ENCODE assay signal across 8 cellular contexts in genomic region chr13:45464687-45465453, GRCh38. TPM values are rescaled to one million over a fixed set of nuclear protein-coding genes. Genes with fewer than 3 reads are reported as not detected.
DNase-seq lines count a peak whose midpoint lies in the region; ATAC-seq, FAIRE-seq and TF ChIP-seq lines count a peak whose summit lies in the region.

A gene with protein sequence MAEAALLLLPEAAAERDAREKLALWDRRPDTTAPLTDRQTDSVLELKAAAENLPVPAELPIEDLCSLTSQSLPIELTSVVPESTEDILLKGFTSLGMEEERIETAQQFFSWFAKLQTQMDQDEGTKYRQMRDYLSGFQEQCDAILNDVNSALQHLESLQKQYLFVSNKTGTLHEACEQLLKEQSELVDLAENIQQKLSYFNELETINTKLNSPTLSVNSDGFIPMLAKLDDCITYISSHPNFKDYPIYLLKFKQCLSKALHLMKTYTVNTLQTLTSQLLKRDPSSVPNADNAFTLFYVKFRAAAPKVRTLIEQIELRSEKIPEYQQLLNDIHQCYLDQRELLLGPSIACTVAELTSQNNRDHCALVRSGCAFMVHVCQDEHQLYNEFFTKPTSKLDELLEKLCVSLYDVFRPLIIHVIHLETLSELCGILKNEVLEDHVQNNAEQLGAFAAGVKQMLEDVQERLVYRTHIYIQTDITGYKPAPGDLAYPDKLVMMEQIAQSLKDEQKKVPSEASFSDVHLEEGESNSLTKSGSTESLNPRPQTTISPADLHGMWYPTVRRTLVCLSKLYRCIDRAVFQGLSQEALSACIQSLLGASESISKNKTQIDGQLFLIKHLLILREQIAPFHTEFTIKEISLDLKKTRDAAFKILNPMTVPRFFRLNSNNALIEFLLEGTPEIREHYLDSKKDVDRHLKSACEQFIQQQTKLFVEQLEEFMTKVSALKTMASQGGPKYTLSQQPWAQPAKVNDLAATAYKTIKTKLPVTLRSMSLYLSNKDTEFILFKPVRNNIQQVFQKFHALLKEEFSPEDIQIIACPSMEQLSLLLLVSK (plus strand): TSS chr13:45464939. CDS start chr13:45465037, 98 bp downstream.

- peaks cover 30% of the 10 kb centered on the region for H3K4me1 Mint-ChIP-seq in WTC11

- DNase-seq in AG08395 (ENCODE audit: low spot score) (peak; percentile 97), NCI-H226 (peak; percentile 94), WTC11 (ENCODE audit: low spot score) (peak; percentile 92), cardiac fibroblast (ENCODE audit: low read depth in 2 of 2) (peak; percentile 98), iPS-NIHi11 (ENCODE audit: low spot score) (peak; percentile 99), small intestine (peak; percentile 99)

- peak within 1 kb of the TSS; percentile 93 to 98 for H3K4me3 ChIP-seq in cardiac fibroblast (replicated peaks in 1 of 2; ENCODE audit: low read depth in 2 of 2, low read length in 2 of 2)
- H3K4me3 ChIP-seq in small intestine (ENCODE audit: low read depth in 1 of 2, low read length in 2 of 2): peak within 1 kb of the TSS; percentile 86 to 92

- FAIRE-seq in small intestine (lab: Jason Lieb, UNC): peak; percentile 90

- H3K4me3 Mint-ChIP-seq in WTC11: peak within 1 kb of the TSS; percentile 90

- H3K27me3 Mint-ChIP-seq in WTC11 (ENCODE audit: low read depth): peaks cover 20% of the 10 kb centered on the region

- 0% methylated on average over 57 to 63 of the region's 63 CpGs for WGBS in small intestine, 3 donors

- POLR2A ChIA-PET in WTC11 (lab: Charles Lee): interaction anchor here (1.8 kb wide), 1 partner anchor 46 kb away, joined by 5 read pairs; the partner anchor contains the start of gene SLC25A30

- ATAC-seq in GM18909 (IDR thresholded peaks at IDR 0.05; ENCODE audit: poor library complexity, unreplicated experiment): peak; percentile 97
- ATAC-seq in HG03175 (IDR thresholded peaks at IDR 0.05; ENCODE audit: unreplicated experiment): peak; percentile 94
- peak; percentile 94 for ATAC-seq in WTC11

- TF ChIP-seq CTCF in WTC11 (IDR thresholded peaks at IDR 0.05) (no peak), cardiac fibroblast (IDR thresholded peaks at IDR 0.05; ENCODE audit: low read depth, low read length) (no peak)

- no peaks in the 10 kb centered on the region for H3K36me3 Mint-ChIP-seq in WTC11

- H3K9me3 ChIP-seq in small intestine (ENCODE audit: control insufficient read depth, low read depth): no peaks in the 10 kb centered on the region

- no peaks in the 10 kb centered on the region for H3K27me3 ChIP-seq in small intestine (ENCODE audit: control insufficient read depth in 2 of 2, insufficient read depth in 2 of 2, low read length in 2 of 2)

- peaks cover 2 to 6% of the 10 kb centered on the region in 2 donors for H3K4me1 ChIP-seq in small intestine (ENCODE audit: control insufficient read depth in 2 of 2, insufficient read depth in 1 of 2, low read depth in 1 of 2, low read length in 1 of 2)

- peak within 1 kb of the TSS; percentile 96 for H3K27ac ChIP-seq in small intestine (ENCODE audit: low read depth in 1 of 2, low read length in 1 of 2)

- H3K9me3 Mint-ChIP-seq in WTC11: peaks cover 3% of the 10 kb centered on the region; the same call in 1 of the 2 replicates

- H3K27ac Mint-ChIP-seq in WTC11: peak within 1 kb of the TSS; percentile 97

- H3K36me3 ChIP-seq in small intestine (ENCODE audit: control insufficient read depth in 2 of 2, insufficient read depth in 2 of 2, low read length in 2 of 2): no peaks in the 10 kb centered on the region

- CTCF ChIA-PET in WTC11 (lab: Charles Lee): interaction anchor here (0.5 to 1.6 kb wide), 5 partner anchors 9 to 413 kb away, joined by 4 to 7 read pairs (median 5); partner anchors contain the start of gene SLC25A30

TF ChIP-seq in WTC11, 78 proteins besides CTCF, POLR2A, EP300 and RAD21 (continues in another document):
- TF ChIP-seq ATF2 (CRISPR knock-in tag; IDR thresholded peaks at IDR 0.05; ENCODE audit: borderline replicate concordance, low read depth) (no peak), EMX1 (CRISPR knock-in tag; IDR thresholded peaks at IDR 0.05) (no peak), TP53 (CRISPR knock-in tag; IDR thresholded peaks at IDR 0.05) (peak; percentile 38; the same call in 1 of the 2 replicates), ZNF219 (CRISPR knock-in tag; IDR thresholded peaks at IDR 0.05; ENCODE audit: borderline replicate concordance) (no peak; the same call in 1 of the 2 replicates), SMAD3 (CRISPR knock-in tag; IDR thresholded peaks at IDR 0.05; ENCODE audit: borderline replicate concordance) (no peak), ATF6 (CRISPR knock-in tag; IDR thresholded peaks at IDR 0.05) (no peak), ZNF512 (CRISPR knock-in tag; IDR thresholded peaks at IDR 0.05; ENCODE audit: borderline replicate concordance) (no peak), OVOL2 (CRISPR knock-in tag; IDR thresholded peaks at IDR 0.05; ENCODE audit: borderline replicate concordance) (0 out of 2 replicates have a peak, but pooled peaks have one; percentile 66), SP1 (CRISPR knock-in tag; conservative IDR thresholded peaks at IDR 0.05) (peak; percentile 92), CBFB (CRISPR knock-in tag; IDR thresholded peaks at IDR 0.05; ENCODE audit: low read depth) (0 out of 2 replicates have a peak, but pooled peaks have one; percentile 81), SOX15 (CRISPR knock-in tag; IDR thresholded peaks at IDR 0.05) (no peak), RORB (CRISPR knock-in tag; IDR thresholded peaks at IDR 0.05) (peak; percentile 72; the same call in 1 of the 2 replicates), GTF2I (CRISPR knock-in tag; conservative IDR thresholded peaks at IDR 0.05) (no peak), NR3C1 (CRISPR knock-in tag; conservative IDR thresholded peaks at IDR 0.05; ENCODE audit: low read depth) (no peak), ZNF416 (CRISPR knock-in tag; IDR thresholded peaks at IDR 0.05) (no peak)
- TF ChIP-seq, protein P1, sequence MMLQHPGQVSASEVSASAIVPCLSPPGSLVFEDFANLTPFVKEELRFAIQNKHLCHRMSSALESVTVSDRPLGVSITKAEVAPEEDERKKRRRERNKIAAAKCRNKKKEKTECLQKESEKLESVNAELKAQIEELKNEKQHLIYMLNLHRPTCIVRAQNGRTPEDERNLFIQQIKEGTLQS (CRISPR knock-in tag; conservative IDR thresholded peaks at IDR 0.05): no peak
- TF ChIP-seq, protein P2, sequence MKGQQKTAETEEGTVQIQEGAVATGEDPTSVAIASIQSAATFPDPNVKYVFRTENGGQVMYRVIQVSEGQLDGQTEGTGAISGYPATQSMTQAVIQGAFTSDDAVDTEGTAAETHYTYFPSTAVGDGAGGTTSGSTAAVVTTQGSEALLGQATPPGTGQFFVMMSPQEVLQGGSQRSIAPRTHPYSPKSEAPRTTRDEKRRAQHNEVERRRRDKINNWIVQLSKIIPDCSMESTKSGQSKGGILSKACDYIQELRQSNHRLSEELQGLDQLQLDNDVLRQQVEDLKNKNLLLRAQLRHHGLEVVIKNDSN (CRISPR knock-in tag; IDR thresholded peaks at IDR 0.05): no peak

RNA-seq across cellular contexts. Expression of the gene that starts here (rescaled TPM):
- 17.0 to 21.6 TPM (median 19.6 TPM) in 3 replicates for total RNA-seq in WTC11 (2021)
- polyA plus RNA-seq in small intestine: 10 to 100 TPM; 15.9 to 29.4 (median 18.6) TPM

Comparison
In these comparisons a context has a peak if more than half of its experiments do, and no peak if none do; other contexts are left out.
1. Peak in every context shown above with its lines: DNase-seq, ATAC-seq, H3K4me3 ChIP-seq and H3K27ac ChIP-seq.